Comparison of ENCODE assay signal across 29 cellular contexts in the genomic region with DNA sequence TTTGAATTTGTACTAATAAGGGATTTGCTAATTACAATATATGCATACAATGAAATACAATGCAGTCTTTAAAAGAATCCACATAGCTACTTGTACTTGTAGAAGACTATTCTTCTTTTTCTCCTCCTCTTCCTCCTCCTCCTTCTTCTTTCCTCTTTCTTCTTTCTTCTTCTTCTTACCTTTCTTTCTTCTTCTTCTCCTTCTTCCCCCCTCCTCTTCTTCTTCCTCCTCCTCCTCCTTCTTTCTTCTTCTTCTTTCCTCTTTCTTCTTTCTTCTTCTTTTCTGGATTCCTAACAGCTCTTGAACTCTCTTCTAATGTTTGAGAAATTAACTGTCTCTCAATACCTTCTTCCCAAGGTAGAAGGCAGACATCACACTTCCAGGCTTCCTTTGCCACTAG. TPM values are rescaled to one million over a fixed set of nuclear protein-coding genes. Genes with fewer than 3 reads are reported as not detected.
"Had no signal": no experiment of that assay in that cellular context is flagged by ENCODE, and none has a peak within 500 bp of the region (broad histone marks: within the 10 kb centered on the region; RNA-seq: fewer than 3 reads in every experiment).

No MANE protein-coding gene starts in this region.

- H3K36me3 ChIP-seq: stomach, suprapubic skin, thoracic aorta, thyroid gland, tibial artery, tibial nerve, transverse colon, upper lobe of left lung, upper lobe of right lung, uterus, vagina had no signal

- DNase-seq: stimulated activated CD4-positive, alpha-beta T cell treated with anti-CD3 and anti-CD28 coated beads, Interleukin-2, amount 100 ng/mL, for 48 hours; stimulated activated CD4-positive, alpha-beta T cell treated with anti-CD3 and anti-CD28 coated beads, Interleukin-4, amount 100 ng/mL, for 1 hour; stimulated activated CD4-positive, alpha-beta T cell treated with anti-CD3 and anti-CD28 coated beads, Interleukin-4, amount 100 ng/mL, for 24 hours; stimulated activated CD4-positive, alpha-beta T cell treated with anti-CD3 and anti-CD28 coated beads, Interleukin-4, amount 100 ng/mL, for 4 hours; stimulated activated CD8-positive, alpha-beta memory T cell treated with anti-CD3 and anti-CD28 coated beads, Interleukin-4, amount 100 ng/mL, for 48 hours; stimulated activated naive B cell treated with anti-CD40 and anti-IgM and Interleukin-4, amounts not matched to agents 10 μg/mL and 1 μg/mL and 100 μg/mL, for 72 hours; stimulated activated naive CD4-positive, alpha-beta T cell; stimulated activated naive CD4-positive, alpha-beta T cell treated with Interleukin-2 at 50 U/mL for 16 hours; stimulated activated naive CD8-positive, alpha-beta T cell treated with anti-CD3 and anti-CD28 coated beads, Interleukin-15, amount 100 ng/mL, for 72 hours; stimulated activated naive CD8-positive, alpha-beta T cell treated with anti-CD3 and anti-CD28 coated beads, Interleukin-15, Interleukin-2, amounts not matched to agents 100 U/mL and 50 U/mL, for 24 hours; stomach; substantia nigra; testis; thyroid gland; tibial artery; transverse colon; trophoblast cell; upper lobe of left lung; upper lobe of right lung; uterus had no signal

- H3K4me3 Mint-ChIP-seq: stimulated activated effector memory CD8-positive, alpha-beta T cell treated with anti-CD3 and anti-CD28 coated beads, Interleukin-12 subunit alpha, Interleukin-12 subunit beta, amount 100 ng/mL, for 72 hours; stimulated activated memory B cell treated with anti-CD40 and anti-IgM and Interleukin-4, amounts not matched to agents 10 μg/mL and 1 μg/mL and 100 μg/mL, for 72 hours; stimulated activated naive B cell treated with anti-CD40 and anti-IgM and Interleukin-4, amounts not matched to agents 10 μg/mL and 1 μg/mL and 100 μg/mL, for 72 hours; stimulated activated naive CD8-positive, alpha-beta T cell treated with anti-CD3 and anti-CD28 coated beads, Interleukin-15, amount 100 ng/mL, for 72 hours; stimulated activated naive CD8-positive, alpha-beta T cell treated with anti-CD3 and anti-CD28 coated beads, Interleukin-15, Interleukin-2, amounts not matched to agents 100 ng/mL and 50 ng/mL, for 24 hours; type B pancreatic cell had no signal

- H3K9me3 Mint-ChIP-seq: stimulated activated effector memory CD8-positive, alpha-beta T cell treated with anti-CD3 and anti-CD28 coated beads, Interleukin-12 subunit alpha, Interleukin-12 subunit beta, amount 100 ng/mL, for 72 hours; stimulated activated memory B cell treated with anti-CD40 and anti-IgM and Interleukin-4, amounts not matched to agents 10 μg/mL and 1 μg/mL and 100 μg/mL, for 72 hours; stimulated activated naive B cell treated with anti-CD40 and anti-IgM and Interleukin-4, amounts not matched to agents 10 μg/mL and 1 μg/mL and 100 μg/mL, for 72 hours; stimulated activated naive CD8-positive, alpha-beta T cell treated with anti-CD3 and anti-CD28 coated beads, Interleukin-15, amount 100 ng/mL, for 72 hours; stimulated activated naive CD8-positive, alpha-beta T cell treated with anti-CD3 and anti-CD28 coated beads, Interleukin-15, Interleukin-2, amounts not matched to agents 100 ng/mL and 50 ng/mL, for 24 hours; type B pancreatic cell had no signal

- H3K27ac Mint-ChIP-seq: stimulated activated effector memory CD8-positive, alpha-beta T cell treated with anti-CD3 and anti-CD28 coated beads, Interleukin-12 subunit alpha, Interleukin-12 subunit beta, amount 100 ng/mL, for 72 hours; stimulated activated memory B cell treated with anti-CD40 and anti-IgM and Interleukin-4, amounts not matched to agents 10 μg/mL and 1 μg/mL and 100 μg/mL, for 72 hours; stimulated activated naive B cell treated with anti-CD40 and anti-IgM and Interleukin-4, amounts not matched to agents 10 μg/mL and 1 μg/mL and 100 μg/mL, for 72 hours; stimulated activated naive CD8-positive, alpha-beta T cell treated with anti-CD3 and anti-CD28 coated beads, Interleukin-15, amount 100 ng/mL, for 72 hours; stimulated activated naive CD8-positive, alpha-beta T cell treated with anti-CD3 and anti-CD28 coated beads, Interleukin-15, Interleukin-2, amounts not matched to agents 100 ng/mL and 50 ng/mL, for 24 hours; type B pancreatic cell had no signal

- H3K36me3 Mint-ChIP-seq: stimulated activated effector memory CD8-positive, alpha-beta T cell treated with anti-CD3 and anti-CD28 coated beads, Interleukin-12 subunit alpha, Interleukin-12 subunit beta, amount 100 ng/mL, for 72 hours; stimulated activated memory B cell treated with anti-CD40 and anti-IgM and Interleukin-4, amounts not matched to agents 10 μg/mL and 1 μg/mL and 100 μg/mL, for 72 hours; stimulated activated naive B cell treated with anti-CD40 and anti-IgM and Interleukin-4, amounts not matched to agents 10 μg/mL and 1 μg/mL and 100 μg/mL, for 72 hours; type B pancreatic cell had no signal

- H3K27me3 ChIP-seq: testis, thyroid gland, tibial nerve, upper lobe of left lung, upper lobe of right lung, uterus, vagina had no signal

- H3K4me1 ChIP-seq: stomach, suprapubic skin, testis, thyroid gland, tibial artery, tibial nerve, transverse colon, upper lobe of left lung, upper lobe of right lung, uterus, vagina had no signal

- H3K4me1 Mint-ChIP-seq: stimulated activated effector memory CD8-positive, alpha-beta T cell treated with anti-CD3 and anti-CD28 coated beads, Interleukin-12 subunit alpha, Interleukin-12 subunit beta, amount 100 ng/mL, for 72 hours; stimulated activated naive CD8-positive, alpha-beta T cell treated with anti-CD3 and anti-CD28 coated beads, Interleukin-15, amount 100 ng/mL, for 72 hours had no signal

- ATAC-seq: stimulated activated effector memory CD8-positive, alpha-beta T cell treated with anti-CD3 and anti-CD28 coated beads, Interleukin-12 subunit alpha, Interleukin-12 subunit beta, amount 100 ng/mL, for 72 hours; stimulated activated naive CD8-positive, alpha-beta T cell treated with anti-CD3 and anti-CD28 coated beads, Interleukin-15, amount 100 ng/mL, for 72 hours; stimulated activated naive CD8-positive, alpha-beta T cell treated with anti-CD3 and anti-CD28 coated beads, Interleukin-15, Interleukin-2, amounts not matched to agents 100 U/mL and 50 U/mL, for 24 hours; upper lobe of right lung had no signal

- H3K27ac ChIP-seq: stomach, suprapubic skin, testis, thoracic aorta, thyroid gland, tibial artery, tibial nerve, transverse colon, upper lobe of left lung, upper lobe of right lung, uterus, vagina had no signal

- H3K9me3 ChIP-seq: stomach, suprapubic skin, testis, thoracic aorta, thyroid gland, tibial artery, tibial nerve, transverse colon, upper lobe of left lung, upper lobe of right lung, uterus, vagina had no signal

- H3K4me3 ChIP-seq: stomach, suprapubic skin, testis, thoracic aorta, thyroid gland, tibial artery, tibial nerve, transverse colon, upper lobe of left lung, upper lobe of right lung, uterus, vagina had no signal

RNA-seq across cellular contexts. Expression of a gene that starts 29.3 kb away (rescaled TPM):
- total RNA-seq: subcutaneous adipose tissue, thoracic aorta had no signal
